10 cellular contexts compared by ENCODE assay signal in genomic region chr12:121059031-121059898, GRCh38. TPM values are rescaled to one million over a fixed set of nuclear protein-coding genes. Genes with fewer than 3 reads are reported as not detected.
A peak's percentile ranks its signal among the peaks of the same experiment; 100 is the strongest.
DNase-seq lines count a peak whose midpoint lies in the region; ATAC-seq, FAIRE-seq and TF ChIP-seq lines count a peak whose summit lies in the region.
"Had no signal": no experiment of that assay in that cellular context is flagged by ENCODE, and none has a peak within 500 bp of the region (broad histone marks: within the 10 kb centered on the region; RNA-seq: fewer than 3 reads in every experiment).

No MANE protein-coding gene starts in this region.

- no peaks in the 10 kb centered on the region for H4K20me1 ChIP-seq in GM23338 (replicated peaks; ENCODE audit: insufficient read depth)

- intact Hi-C loops in activated CD4-positive, alpha-beta memory T cell treated with anti-CD3 and anti-CD28 coated beads for 36 hours (cut with micrococcal nuclease): no loop called here

- no peaks in the 10 kb centered on the region for H3F3A ChIP-seq in GM23338 (replicated peaks; ENCODE audit: low read depth)

- CTCF ChIA-PET in activated CD4-positive, alpha-beta memory T cell treated with anti-CD3 and anti-CD28 coated beads for 36 hours (lab: Charles Lee): interaction anchor here (0.5 to 6.4 kb wide), 40 partner anchors 8 to 836 kb away, joined by 3 to 72 read pairs (median 4); partner anchors contain the start of genes C12orf43, OASL and POP5

- H3K27ac ChIP-seq in GM23338 (ENCODE audit: low read depth): no peak overlapping the region

- FAIRE-seq in GM12891 (lab: Jason Lieb, UNC): peak; percentile 13

- no peaks in the 10 kb centered on the region for H3K79me2 ChIP-seq in GM23338 (replicated peaks; ENCODE audit: insufficient read depth)

- H3K27me3 Mint-ChIP-seq in GM23338 (ENCODE audit: insufficient read depth, low read depth, poor library complexity): peaks cover 6% of the 10 kb centered on the region
- H3K27me3 Mint-ChIP-seq in activated CD4-positive, alpha-beta memory T cell treated with anti-CD3 and anti-CD28 coated beads for 36 hours: no peaks in the 10 kb centered on the region
- no peaks in the 10 kb centered on the region for H3K27me3 Mint-ChIP-seq in natural killer cell treated with Interleukin-12 subunit alpha and Interleukin-12 subunit beta and Interleukin-15 and Interleukin-18, amount 100 ng/mL, for 72 hours

- H3K9me3 Mint-ChIP-seq in GM23338: no peaks in the 10 kb centered on the region
- no peaks in the 10 kb centered on the region for H3K9me3 Mint-ChIP-seq in activated CD4-positive, alpha-beta memory T cell treated with anti-CD3 and anti-CD28 coated beads for 36 hours
- H3K9me3 Mint-ChIP-seq in natural killer cell treated with Interleukin-12 subunit alpha and Interleukin-12 subunit beta and Interleukin-15 and Interleukin-18, amount 100 ng/mL, for 72 hours: no peaks in the 10 kb centered on the region

- no peaks in the 10 kb centered on the region for H3K36me3 Mint-ChIP-seq in GM23338 (ENCODE audit: low read depth)
- no peaks in the 10 kb centered on the region for H3K36me3 Mint-ChIP-seq in activated CD4-positive, alpha-beta memory T cell treated with anti-CD3 and anti-CD28 coated beads for 36 hours
- H3K36me3 Mint-ChIP-seq in natural killer cell treated with Interleukin-12 subunit alpha and Interleukin-12 subunit beta and Interleukin-15 and Interleukin-18, amount 100 ng/mL, for 72 hours: no peaks in the 10 kb centered on the region

- no peak overlapping the region for H3K4me3 ChIP-seq in GM23338

- no peaks in the 10 kb centered on the region for H3K4me1 ChIP-seq in GM23338 (ENCODE audit: insufficient read depth)
- H3K4me1 ChIP-seq: prostate gland had no signal

- no peak for TF ChIP-seq POLR2A in GM12891 (IDR thresholded peaks at IDR 0.05; ENCODE audit: low read depth, low read length)

- no peaks in the 10 kb centered on the region for H3K27me3 ChIP-seq in GM23338 (ENCODE audit: insufficient read depth)

- DNase-seq in GM12891 (ENCODE audit: insufficient read length, low spot score): no peak
- no peak for DNase-seq in GM23338 (ENCODE audit: low spot score)
- no peak for DNase-seq in activated CD4-positive, alpha-beta memory T cell treated with anti-CD3 and anti-CD28 coated beads for 36 hours
- DNase-seq in natural killer cell treated with Interleukin-12 subunit alpha and Interleukin-12 subunit beta and Interleukin-15 and Interleukin-18, amount 100 ng/mL, for 72 hours (ENCODE audit: low spot score): no peak
- DNase-seq in DMS 273 treated with DMSO at 0.1 percent for 48 hours (lab: John Stamatoyannopoulos, UW): no peak
- no peak for DNase-seq in amniotic stem cell (lab: John Stamatoyannopoulos, UW)
- DNase-seq in NCI-H226: no peak
- DNase-seq in NCI-H1694 treated with DMSO at 0.1 percent for 48 hours (lab: John Stamatoyannopoulos, UW): no peak

- H3K36me3 ChIP-seq in GM23338 (ENCODE audit: insufficient read depth): no peaks in the 10 kb centered on the region
- H3K36me3 ChIP-seq: prostate gland had no signal

- peaks cover 6% of the 10 kb centered on the region for H3K4me1 Mint-ChIP-seq in GM23338
- H3K4me1 Mint-ChIP-seq in activated CD4-positive, alpha-beta memory T cell treated with anti-CD3 and anti-CD28 coated beads for 36 hours (ENCODE audit: low read depth): peaks cover 8% of the 10 kb centered on the region
- H3K4me1 Mint-ChIP-seq in natural killer cell treated with Interleukin-12 subunit alpha and Interleukin-12 subunit beta and Interleukin-15 and Interleukin-18, amount 100 ng/mL, for 72 hours (ENCODE audit: low read depth in 2 of 2): peaks cover 12 to 17% of the 10 kb centered on the region in 2 donors

- no peak overlapping the region for H3K4me2 ChIP-seq in GM23338

- H2AFZ ChIP-seq in GM23338: peak overlapping the region; percentile 35

- H3K27ac Mint-ChIP-seq in GM23338: no peak overlapping the region
- H3K27ac Mint-ChIP-seq in activated CD4-positive, alpha-beta memory T cell treated with anti-CD3 and anti-CD28 coated beads for 36 hours: peak overlapping the region; percentile 87
- H3K27ac Mint-ChIP-seq in natural killer cell treated with Interleukin-12 subunit alpha and Interleukin-12 subunit beta and Interleukin-15 and Interleukin-18, amount 100 ng/mL, for 72 hours: peak overlapping the region; percentile 95 to 97

- no peak overlapping the region; the same call in 2 of the 3 replicates for H3K4me3 Mint-ChIP-seq in GM23338
- no peak overlapping the region for H3K4me3 Mint-ChIP-seq in activated CD4-positive, alpha-beta memory T cell treated with anti-CD3 and anti-CD28 coated beads for 36 hours
- H3K4me3 Mint-ChIP-seq in natural killer cell treated with Interleukin-12 subunit alpha and Interleukin-12 subunit beta and Interleukin-15 and Interleukin-18, amount 100 ng/mL, for 72 hours: peak overlapping the region; percentile 90

- ATAC-seq in GM23338: no peak
- ATAC-seq in natural killer cell treated with Interleukin-12 subunit alpha and Interleukin-12 subunit beta and Interleukin-15 and Interleukin-18, amount 100 ng/mL, for 72 hours: no peak

- H3K9me2 ChIP-seq in GM23338 (ENCODE audit: insufficient read depth): no peaks in the 10 kb centered on the region

- TF ChIP-seq CTCF in GM23338 (conservative IDR thresholded peaks at IDR 0.05; ENCODE audit: low read depth in 2 of 2): no peak

- POLR2A ChIA-PET in activated CD4-positive, alpha-beta memory T cell treated with anti-CD3 and anti-CD28 coated beads for 36 hours (lab: Charles Lee): interaction anchor here (1.0 to 1.5 kb wide), 4 partner anchors 10 to 341 kb away, joined by 3 to 5 read pairs (median 3); partner anchors contain the start of genes OASL and RNF34

TF ChIP-seq in GM12891, 5 proteins besides CTCF, POLR2A, EP300 and RAD21:
- TF ChIP-seq POLR2AphosphoS5 (IDR thresholded peaks at IDR 0.05; ENCODE audit: low read depth, low read length) (no peak), SPI1 (IDR thresholded peaks at IDR 0.05; ENCODE audit: low read depth, low read length) (no peak), PAX5 (IDR thresholded peaks at IDR 0.05; ENCODE audit: insufficient read depth, low read length, severe bottlenecking) (no peak), TAF1 (IDR thresholded peaks at IDR 0.05; ENCODE audit: low read depth, low read length) (no peak), POU2F2 (IDR thresholded peaks at IDR 0.05; ENCODE audit: low read depth, low read length) (no peak)

TF ChIP-seq in GM23338, 12 proteins besides CTCF, POLR2A, EP300 and RAD21 (continues in another document):
- TF ChIP-seq ETS1 (IDR thresholded peaks at IDR 0.05): no peak
- TF ChIP-seq ZNF331 (CRISPR knock-in tag; IDR thresholded peaks at IDR 0.05; ENCODE audit: low read depth): no peak
- no peak for TF ChIP-seq REST (IDR thresholded peaks at IDR 0.05; ENCODE audit: unreplicated experiment)

RNA-seq across cellular contexts. Expression of gene OASL, which starts 20.2 kb away (rescaled TPM):
- 3.1 TPM for polyA plus RNA-seq in GM12891 (2012; ENCODE audit: low read depth, missing spikeins)
- not detected in 2 replicates for total RNA-seq in GM23338 (2014; rRNA removed; shearing (Covaris generic))
- polyA plus RNA-seq in GM23338 (2016; fragmentation: Nextera tagmentation; extraction: Ambion mirVana): not detected in 2 replicates
- 10 to 100 TPM; 21.9 to 26.5 TPM for total RNA-seq in activated CD4-positive, alpha-beta memory T cell treated with anti-CD3 and anti-CD28 coated beads for 36 hours
- 10 to 100 TPM; 10.1 to 10.8 TPM for total RNA-seq in natural killer cell treated with Interleukin-12 subunit alpha and Interleukin-12 subunit beta and Interleukin-15 and Interleukin-18, amount 100 ng/mL, for 72 hours
- total RNA-seq: G401 had no signal

RNA-seq across cellular contexts. Expression of gene C12orf43, which starts 43.0 kb away (rescaled TPM):
- polyA plus RNA-seq in GM12891 (2012; ENCODE audit: low read depth, missing spikeins): 12.8 TPM
- 9.8 and 15.2 TPM in 2 replicates for total RNA-seq in GM23338 (2014; rRNA removed; shearing (Covaris generic))
- 19.6 and 20.7 TPM in 2 replicates for polyA plus RNA-seq in GM23338 (2016; fragmentation: Nextera tagmentation; extraction: Ambion mirVana)
- total RNA-seq in activated CD4-positive, alpha-beta memory T cell treated with anti-CD3 and anti-CD28 coated beads for 36 hours: 10 to 100 TPM; 19.4 to 19.6 TPM
- 10 to 100 TPM; 26.6 to 34.8 TPM for total RNA-seq in natural killer cell treated with Interleukin-12 subunit alpha and Interleukin-12 subunit beta and Interleukin-15 and Interleukin-18, amount 100 ng/mL, for 72 hours

Comparison
In these comparisons a context has a peak if more than half of its experiments do, and no peak if none do; other contexts are left out.
1. RNA of gene OASL, which starts 20.2 kb away (total RNA-seq): 21.9 to 26.5 TPM in activated CD4-positive, alpha-beta memory T cell treated with anti-CD3 and anti-CD28 coated beads for 36 hours and 10.1 to 10.8 TPM in natural killer cell treated with Interleukin-12 subunit alpha and Interleukin-12 subunit beta and Interleukin-15 and Interleukin-18, amount 100 ng/mL, for 72 hours; not detected in GM23338; every median in the first group is over 10 times any median in the second.